Comparison of ENCODE assay signal across 10 cellular contexts in the genomic region with DNA sequence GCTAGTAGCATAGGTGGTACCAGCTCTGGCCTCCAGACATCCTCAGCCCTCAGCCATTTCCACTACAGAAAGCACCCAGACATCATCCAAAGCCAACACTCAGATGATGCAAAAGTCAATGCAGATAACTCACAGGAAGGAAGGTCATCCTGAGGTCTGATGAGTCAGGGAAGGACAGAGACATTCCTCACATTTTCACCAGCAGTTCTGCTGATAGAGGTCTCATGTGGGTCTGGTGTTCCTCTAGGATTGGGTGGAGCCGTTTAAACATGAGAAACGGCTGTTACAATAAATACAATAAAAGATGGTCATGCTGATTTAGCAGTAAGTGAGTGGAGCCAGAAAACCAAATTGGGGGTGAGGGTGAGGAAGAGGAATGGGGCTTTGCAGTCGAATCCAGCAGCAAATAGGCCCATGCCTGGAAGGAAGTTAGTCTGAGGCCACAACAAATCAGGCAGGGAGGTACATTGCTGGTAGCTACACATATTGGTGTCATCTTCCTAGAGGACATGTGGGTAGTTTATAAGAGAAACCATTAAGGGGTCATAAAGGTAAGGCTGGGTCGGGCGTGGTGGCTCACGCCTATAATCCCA. TPM values are rescaled to one million over a fixed set of nuclear protein-coding genes. Genes with fewer than 3 reads are reported as not detected.
A peak's percentile ranks its signal among the peaks of the same experiment; 100 is the strongest.
DNase-seq lines count a peak whose midpoint lies in the region; ATAC-seq and TF ChIP-seq lines count a peak whose summit lies in the region.
"Had no signal": no experiment of that assay in that cellular context is flagged by ENCODE, and none has a peak within 500 bp of the region (broad histone marks: within the 10 kb centered on the region; RNA-seq: fewer than 3 reads in every experiment).

No MANE protein-coding gene starts in this region.

- no peaks in the 10 kb centered on the region for H3K36me3 ChIP-seq in HUES48 (ENCODE audit: control insufficient read depth, insufficient read depth, low read length)
- no peaks in the 10 kb centered on the region for H3K36me3 ChIP-seq in colonic mucosa
- no peaks in the 10 kb centered on the region for H3K36me3 ChIP-seq in MM.1S (replicated peaks; ENCODE audit: insufficient read depth, low read length)

- H3K79me2 ChIP-seq in MM.1S (ENCODE audit: low read length) = no peaks in the 10 kb centered on the region

- H3K27me3 ChIP-seq in HUES48 (ENCODE audit: control insufficient read depth, insufficient read depth, low read length) = no peaks in the 10 kb centered on the region
- H3K27me3 ChIP-seq in colonic mucosa = no peaks in the 10 kb centered on the region
- no peaks in the 10 kb centered on the region for H3K27me3 ChIP-seq in MM.1S (replicated peaks; ENCODE audit: insufficient read depth, low read length)

- no peak overlapping the region for H3K4me2 ChIP-seq in MM.1S (ENCODE audit: low read depth, low read length)

- H3K4me1 Mint-ChIP-seq in activated naive CD8-positive, alpha-beta T cell treated with anti-CD3 and anti-CD28 coated beads for 36 hours = no peaks in the 10 kb centered on the region

- H3K4me3 ChIP-seq in AG04449 (ENCODE audit: low read depth, low read length) = no peak overlapping the region
- H3K4me3 ChIP-seq in HUES48 (ENCODE audit: low read depth, low read length) = no peak overlapping the region
- no peak overlapping the region for H3K4me3 ChIP-seq in colonic mucosa
- no peak overlapping the region for H3K4me3 ChIP-seq in MM.1S (ENCODE audit: low read length)

- H3K4me1 ChIP-seq in HUES48 (ENCODE audit: control insufficient read depth, insufficient read depth, low read length) (peaks cover 4% of the 10 kb centered on the region), colonic mucosa (peaks cover 32% of the 10 kb centered on the region), MM.1S (ENCODE audit: low read length) (no peaks in the 10 kb centered on the region)

- H3K36me3 Mint-ChIP-seq in activated naive CD8-positive, alpha-beta T cell treated with anti-CD3 and anti-CD28 coated beads for 36 hours = no peaks in the 10 kb centered on the region

- no peak overlapping the region for H3K4me3 Mint-ChIP-seq in activated naive CD8-positive, alpha-beta T cell treated with anti-CD3 and anti-CD28 coated beads for 36 hours
- H3K4me3 Mint-ChIP-seq: activated CD8-positive, alpha-beta T cell treated with anti-CD3 and anti-CD28 coated beads, Interleukin-2, amount 10 ng/mL, durations not matched to agents 7 days and 5 days had no signal

- CTCF ChIA-PET in AG04449 (lab: Yijun Ruan, JAX) = interaction anchor here (1.0 to 3.2 kb wide), 3 partner anchors 12 to 331 kb away, joined by 3 to 14 read pairs (median 4); a partner anchor contains a TSS

- no peak overlapping the region for H3K27ac Mint-ChIP-seq in activated naive CD8-positive, alpha-beta T cell treated with anti-CD3 and anti-CD28 coated beads for 36 hours
- H3K27ac Mint-ChIP-seq: activated CD8-positive, alpha-beta T cell treated with anti-CD3 and anti-CD28 coated beads, Interleukin-2, amount 10 ng/mL, durations not matched to agents 7 days and 5 days had no signal

- H3F3A ChIP-seq in MM.1S (ENCODE audit: insufficient read depth, low read length) = no peaks in the 10 kb centered on the region

- no peak overlapping the region for H2AFZ ChIP-seq in MM.1S (ENCODE audit: low read length)

- no peak for TF ChIP-seq CTCF in AG04449 (IDR thresholded peaks at IDR 0.05; ENCODE audit: insufficient read depth, low read length, missing control alignments)
- no peak for TF ChIP-seq CTCF in colonic mucosa (IDR thresholded peaks at IDR 0.05)
- no peak for TF ChIP-seq CTCF in MM.1S (IDR thresholded peaks at IDR 0.05; ENCODE audit: low read length)

- POLR2A ChIA-PET in AG04449 (lab: Yijun Ruan, JAX) = interaction anchor here (0.6 to 1.9 kb wide), 3 partner anchors 24 to 39 kb away, joined by 3 to 7 read pairs (median 4); a partner anchor contains a TSS

- H4K20me1 ChIP-seq in MM.1S (ENCODE audit: insufficient read depth, low read length) = no peaks in the 10 kb centered on the region

- H3K27ac ChIP-seq in HUES48 (ENCODE audit: low read depth, low read length) (peak overlapping the region; percentile 51), colonic mucosa (peak overlapping the region; percentile 90), MM.1S (ENCODE audit: low read length) (no peak overlapping the region)

- H3K9me2 ChIP-seq in MM.1S (replicated peaks; ENCODE audit: insufficient read depth, low read length) = no peaks in the 10 kb centered on the region

- no peak overlapping the region for H3K9ac ChIP-seq in HUES48 (ENCODE audit: low read depth, low read length)
- peak overlapping the region in 1 of 2 donors; percentile 72 for H3K9ac ChIP-seq in colonic mucosa (ENCODE audit: low read depth in 2 of 2, low read length in 2 of 2)
- no peak overlapping the region for H3K9ac ChIP-seq in MM.1S (ENCODE audit: low read length)

- no peaks in the 10 kb centered on the region for H3K9me3 Mint-ChIP-seq in activated naive CD8-positive, alpha-beta T cell treated with anti-CD3 and anti-CD28 coated beads for 36 hours

- H3K27me3 Mint-ChIP-seq in activated naive CD8-positive, alpha-beta T cell treated with anti-CD3 and anti-CD28 coated beads for 36 hours = no peaks in the 10 kb centered on the region

- peak; percentile 87 for DNase-seq in AG04449 (ENCODE audit: low read depth, low spot score)
- no peak for DNase-seq in colonic mucosa
- DNase-seq in lung microvascular endothelial cell (ENCODE audit: low read depth in 2 of 2) = peak; percentile 91 to 95
- DNase-seq in activated naive CD8-positive, alpha-beta T cell treated with anti-CD3 and anti-CD28 coated beads for 36 hours = no peak
- DNase-seq in cerebellar nuclear complex (lab: John Stamatoyannopoulos, UW) = no peak
- no peak for DNase-seq in MM.1S
- DNase-seq: activated CD8-positive, alpha-beta T cell treated with anti-CD3 and anti-CD28 coated beads, Interleukin-2, amount 10 ng/mL, durations not matched to agents 7 days and 5 days; DND-41 had no signal

- intact Hi-C loops in colonic mucosa (cut with DNase I) = no loop called here

- no peaks in the 10 kb centered on the region for H3K9me3 ChIP-seq in HUES48 (ENCODE audit: control insufficient read depth, insufficient read depth, low read length)
- H3K9me3 ChIP-seq in colonic mucosa = no peaks in the 10 kb centered on the region
- no peaks in the 10 kb centered on the region for H3K9me3 ChIP-seq in MM.1S (replicated peaks; ENCODE audit: insufficient read depth, low read length)

- no peak for ATAC-seq in GM18870 (IDR thresholded peaks at IDR 0.05; ENCODE audit: unreplicated experiment)
- ATAC-seq: activated CD8-positive, alpha-beta T cell treated with anti-CD3 and anti-CD28 coated beads, Interleukin-2, amount 10 ng/mL, durations not matched to agents 7 days and 5 days had no signal

RNA-seq across cellular contexts. Expression of a gene that starts 33.3 kb away (rescaled TPM):
- total RNA-seq in colonic mucosa (100 to 1,000 TPM; 246 to 362 TPM), lung microvascular endothelial cell (305 and 328 TPM in 2 replicates)
- total RNA-seq in activated naive CD8-positive, alpha-beta T cell treated with anti-CD3 and anti-CD28 coated beads for 36 hours = 10 to 100 TPM; 23.2 to 27.4 TPM

Comparison
In these comparisons a context has a peak if more than half of its experiments do, and no peak if none do; other contexts are left out.
1. DNase-seq: peak in AG04449 (single experiment) and lung microvascular endothelial cell (2 of 2); none in colonic mucosa (single experiment), activated naive CD8-positive, alpha-beta T cell treated with anti-CD3 and anti-CD28 coated beads for 36 hours (single experiment), cerebellar nuclear complex (0 of 2) and MM.1S (single experiment).
2. RNA of a gene that starts 33.3 kb away (total RNA-seq): 246 to 362 TPM in colonic mucosa and 305 to 328 TPM in lung microvascular endothelial cell; 23.2 to 27.4 TPM in activated naive CD8-positive, alpha-beta T cell treated with anti-CD3 and anti-CD28 coated beads for 36 hours; every median in the first group is over 4 times any median in the second.